18 cellular contexts compared by ENCODE assay signal in the genomic region with DNA sequence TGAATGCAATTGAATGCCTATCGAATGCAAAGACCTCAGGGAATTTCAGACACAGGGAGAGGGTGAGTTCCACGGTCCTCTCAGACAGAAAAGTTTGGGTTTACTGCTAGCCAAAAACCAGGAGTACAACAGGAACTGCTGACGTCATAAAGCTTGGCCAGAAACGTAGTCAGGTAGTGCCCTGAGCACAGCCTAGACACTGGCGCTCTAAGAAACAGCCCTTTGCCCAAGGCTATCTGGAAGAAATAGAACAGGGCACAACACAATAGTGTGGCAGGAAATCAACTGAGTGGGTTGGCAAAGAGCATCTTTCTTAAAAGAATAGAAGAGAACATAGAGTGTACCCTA. TPM values are rescaled to one million over a fixed set of nuclear protein-coding genes. Genes with fewer than 3 reads are reported as not detected.
DNase-seq lines count a peak whose midpoint lies in the region; ATAC-seq and TF ChIP-seq lines count a peak whose summit lies in the region.
"Had no signal": no experiment of that assay in that cellular context is flagged by ENCODE, and none has a peak within 500 bp of the region (broad histone marks: within the 10 kb centered on the region; RNA-seq: fewer than 3 reads in every experiment).

No MANE protein-coding gene starts in this region.

- H3K4me3 Mint-ChIP-seq in activated naive CD4-positive, alpha-beta T cell treated with anti-CD3 and anti-CD28 coated beads, Interleukin-2, amount 50 U/mL, for 24 hours = peak overlapping the region; percentile 42
- no peak overlapping the region for H3K4me3 Mint-ChIP-seq in T-helper 1 cell treated with Interleukin-12 subunit alpha and Interleukin-12 subunit beta and Interleukin-4 antibody, amounts not matched to agents 30 μg/mL and 1 μg/mL, for 36 hours
- peak overlapping the region; percentile 50 to 64 for H3K4me3 Mint-ChIP-seq in stimulated activated naive B cell treated with anti-CD40 and anti-IgM and Interleukin-4, amounts not matched to agents 10 μg/mL and 1 μg/mL and 100 μg/mL, for 72 hours

- no peak overlapping the region for H3K27ac Mint-ChIP-seq in activated naive CD4-positive, alpha-beta T cell treated with anti-CD3 and anti-CD28 coated beads, Interleukin-2, amount 50 U/mL, for 24 hours
- peak overlapping the region in 1 of 2 donors; percentile 83 for H3K27ac Mint-ChIP-seq in activated naive CD4-positive, alpha-beta T cell treated with anti-CD3 and anti-CD28 coated beads, Interleukin-2, amount 50 U/mL, for 72 hours
- H3K27ac Mint-ChIP-seq in T-helper 1 cell treated with Interleukin-12 subunit alpha and Interleukin-12 subunit beta and Interleukin-4 antibody, amounts not matched to agents 30 μg/mL and 1 μg/mL, for 36 hours = peak overlapping the region; percentile 27
- H3K27ac Mint-ChIP-seq in stimulated activated naive B cell treated with anti-CD40 and anti-IgM and Interleukin-4, amounts not matched to agents 10 μg/mL and 1 μg/mL and 100 μg/mL, for 72 hours = peak overlapping the region; percentile 71

- H3K27ac ChIP-seq in dorsolateral prefrontal cortex = peak overlapping the region in 40 of 59 donors; percentile 3 to 81 (median 40)

- peaks cover 74% of the 10 kb centered on the region for H3K4me1 Mint-ChIP-seq in activated naive CD4-positive, alpha-beta T cell treated with anti-CD3 and anti-CD28 coated beads, Interleukin-2, amount 50 U/mL, for 24 hours
- peaks cover 59% of the 10 kb centered on the region for H3K4me1 Mint-ChIP-seq in T-helper 1 cell treated with Interleukin-12 subunit alpha and Interleukin-12 subunit beta and Interleukin-4 antibody, amounts not matched to agents 30 μg/mL and 1 μg/mL, for 36 hours (ENCODE audit: low read depth)
- peaks cover 62 to 93% of the 10 kb centered on the region in 2 donors for H3K4me1 Mint-ChIP-seq in stimulated activated naive B cell treated with anti-CD40 and anti-IgM and Interleukin-4, amounts not matched to agents 10 μg/mL and 1 μg/mL and 100 μg/mL, for 72 hours

- H3K4me3 ChIP-seq in dorsolateral prefrontal cortex = no peak overlapping the region
- H3K4me3 ChIP-seq: esophagus muscularis mucosa, left lung, tibial artery had no signal

- no peak for ATAC-seq in activated naive CD4-positive, alpha-beta T cell treated with anti-CD3 and anti-CD28 coated beads, Interleukin-2, amount 50 U/mL, for 72 hours
- no peak for ATAC-seq in stimulated activated naive B cell treated with anti-CD40 and anti-IgM and Interleukin-4, amounts not matched to agents 10 μg/mL and 1 μg/mL and 100 μg/mL, for 72 hours (replicated peaks)
- ATAC-seq: left lung had no signal

- no peaks in the 10 kb centered on the region for H3K27me3 ChIP-seq in dorsolateral prefrontal cortex
- H3K27me3 ChIP-seq: esophagus muscularis mucosa, left lung, tibial artery had no signal

- H3K9me3 Mint-ChIP-seq in activated naive CD4-positive, alpha-beta T cell treated with anti-CD3 and anti-CD28 coated beads, Interleukin-2, amount 50 U/mL, for 24 hours = no peaks in the 10 kb centered on the region
- peaks cover 0 to 5% of the 10 kb centered on the region in 2 donors for H3K9me3 Mint-ChIP-seq in activated naive CD4-positive, alpha-beta T cell treated with anti-CD3 and anti-CD28 coated beads, Interleukin-2, amount 50 U/mL, for 72 hours
- peaks cover 5% of the 10 kb centered on the region for H3K9me3 Mint-ChIP-seq in T-helper 1 cell treated with Interleukin-12 subunit alpha and Interleukin-12 subunit beta and Interleukin-4 antibody, amounts not matched to agents 30 μg/mL and 1 μg/mL, for 36 hours
- peaks cover 3 to 4% of the 10 kb centered on the region in 2 donors for H3K9me3 Mint-ChIP-seq in stimulated activated naive B cell treated with anti-CD40 and anti-IgM and Interleukin-4, amounts not matched to agents 10 μg/mL and 1 μg/mL and 100 μg/mL, for 72 hours

- DNase-seq in activated naive CD4-positive, alpha-beta T cell treated with anti-CD3 and anti-CD28 coated beads, Interleukin-2, amount 50 U/mL, for 72 hours (ENCODE audit: low spot score in 2 of 2) = no peak
- no peak for DNase-seq in dorsolateral prefrontal cortex
- DNase-seq in stimulated activated naive B cell treated with anti-CD40 and anti-IgM and Interleukin-4, amounts not matched to agents 10 μg/mL and 1 μg/mL and 100 μg/mL, for 72 hours = no peak
- DNase-seq in HuH-7 (ENCODE audit: low spot score) = no peak
- no peak for DNase-seq in NCI-H82 (lab: John Stamatoyannopoulos, UW)
- no peak for DNase-seq in effector CD4-positive, alpha-beta T cell
- DNase-seq: activated CD4-positive, CD25-positive, alpha-beta regulatory T cell; activated T-cell treated with anti-CD3 and anti-CD28 coated beads for 4 hours; Calu3; GDM1; left lung; NCI-H1694; NCI-H446; SK-N-SH; tibial artery had no signal

- TF ChIP-seq CTCF in dorsolateral prefrontal cortex (IDR thresholded peaks at IDR 0.05 in 54 of 56, conservative IDR thresholded peaks at IDR 0.05 in 2 of 56; ENCODE audit: low read depth in 1 of 56, partially characterized antibody in 56 of 56) = peak in 1 of 56 donors; percentile 0

- intact Hi-C loops in dorsolateral prefrontal cortex (cut with DNase I) = no loop called here

- no peaks in the 10 kb centered on the region for H3K36me3 Mint-ChIP-seq in activated naive CD4-positive, alpha-beta T cell treated with anti-CD3 and anti-CD28 coated beads, Interleukin-2, amount 50 U/mL, for 24 hours
- H3K36me3 Mint-ChIP-seq in activated naive CD4-positive, alpha-beta T cell treated with anti-CD3 and anti-CD28 coated beads, Interleukin-2, amount 50 U/mL, for 72 hours = peaks cover 0 to 15% of the 10 kb centered on the region in 2 donors
- H3K36me3 Mint-ChIP-seq in T-helper 1 cell treated with Interleukin-12 subunit alpha and Interleukin-12 subunit beta and Interleukin-4 antibody, amounts not matched to agents 30 μg/mL and 1 μg/mL, for 36 hours (ENCODE audit: low read depth) = peaks cover 5% of the 10 kb centered on the region
- H3K36me3 Mint-ChIP-seq in stimulated activated naive B cell treated with anti-CD40 and anti-IgM and Interleukin-4, amounts not matched to agents 10 μg/mL and 1 μg/mL and 100 μg/mL, for 72 hours = peaks cover 15 to 16% of the 10 kb centered on the region in 2 donors

- no peaks in the 10 kb centered on the region for H3K27me3 Mint-ChIP-seq in activated naive CD4-positive, alpha-beta T cell treated with anti-CD3 and anti-CD28 coated beads, Interleukin-2, amount 50 U/mL, for 24 hours
- H3K27me3 Mint-ChIP-seq in T-helper 1 cell treated with Interleukin-12 subunit alpha and Interleukin-12 subunit beta and Interleukin-4 antibody, amounts not matched to agents 30 μg/mL and 1 μg/mL, for 36 hours (ENCODE audit: low read depth) = no peaks in the 10 kb centered on the region
- H3K27me3 Mint-ChIP-seq in stimulated activated naive B cell treated with anti-CD40 and anti-IgM and Interleukin-4, amounts not matched to agents 10 μg/mL and 1 μg/mL and 100 μg/mL, for 72 hours = no peaks in the 10 kb centered on the region

RNA-seq across cellular contexts. Expression of gene GFOD1, which starts 58.0 kb away (rescaled TPM):
- total RNA-seq in activated naive CD4-positive, alpha-beta T cell treated with anti-CD3 and anti-CD28 coated beads, Interleukin-2, amount 50 U/mL, for 72 hours = 10 to 100 TPM in 1 of 2 donors, 1 to 10 TPM in 1; 6.3 to 11.8 TPM
- 100 to 1,000 TPM in 61 of 120 experiments, 10 to 100 TPM in 59; 36.8 to 141 (median 101) TPM for total RNA-seq in dorsolateral prefrontal cortex
